Comparison of ENCODE assay signal across 4 cellular contexts in genomic region chr10:123896217-123896927, GRCh38.
TF ChIP-seq lines count a peak whose summit lies in the region.

No MANE protein-coding gene starts in this region.

TF ChIP-seq in SK-N-SH, 30 proteins besides CTCF, POLR2A, EP300 and RAD21 (continues in another document):
- TF ChIP-seq ELF1 (IDR thresholded peaks at IDR 0.05) (no peak), TEAD4 (IDR thresholded peaks at IDR 0.05; ENCODE audit: borderline replicate concordance, insufficient read depth) (no peak), JUND (IDR thresholded peaks at IDR 0.05) (no peak), CHD2 (IDR thresholded peaks at IDR 0.05; ENCODE audit: low read length, partially characterized antibody) (peak; percentile 33), NFIC (IDR thresholded peaks at IDR 0.05; ENCODE audit: borderline replicate concordance) (no peak), SIN3A (IDR thresholded peaks at IDR 0.05; ENCODE audit: borderline replicate concordance, low read depth, low read length) (no peak), FOSL2 (IDR thresholded peaks at IDR 0.05; ENCODE audit: borderline replicate concordance, low read depth) (no peak), FOXM1 (IDR thresholded peaks at IDR 0.05; ENCODE audit: low read depth) (no peak), EZH2phosphoT487 (IDR thresholded peaks at IDR 0.05; ENCODE audit: borderline replicate concordance, low read depth) (no peak), MEF2A (IDR thresholded peaks at IDR 0.05; ENCODE audit: borderline replicate concordance, low read depth) (no peak), RXRA (IDR thresholded peaks at IDR 0.05; ENCODE audit: borderline replicate concordance, low read depth) (no peak), NRF1 (IDR thresholded peaks at IDR 0.05; ENCODE audit: low read depth, low read length) (no peak), USF1 (IDR thresholded peaks at IDR 0.05; ENCODE audit: borderline replicate concordance, low read depth) (no peak), RFX5 (IDR thresholded peaks at IDR 0.05; ENCODE audit: low read length) (no peak), GABPA (IDR thresholded peaks at IDR 0.05; ENCODE audit: low read depth) (no peak), GATA2 (CRISPR knock-in tag; IDR thresholded peaks at IDR 0.05) (peak; percentile 63; the same call in 1 of the 2 replicates), YY1 (IDR thresholded peaks at IDR 0.05; ENCODE audit: low read depth) (no peak)
- TF ChIP-seq, protein P1, sequence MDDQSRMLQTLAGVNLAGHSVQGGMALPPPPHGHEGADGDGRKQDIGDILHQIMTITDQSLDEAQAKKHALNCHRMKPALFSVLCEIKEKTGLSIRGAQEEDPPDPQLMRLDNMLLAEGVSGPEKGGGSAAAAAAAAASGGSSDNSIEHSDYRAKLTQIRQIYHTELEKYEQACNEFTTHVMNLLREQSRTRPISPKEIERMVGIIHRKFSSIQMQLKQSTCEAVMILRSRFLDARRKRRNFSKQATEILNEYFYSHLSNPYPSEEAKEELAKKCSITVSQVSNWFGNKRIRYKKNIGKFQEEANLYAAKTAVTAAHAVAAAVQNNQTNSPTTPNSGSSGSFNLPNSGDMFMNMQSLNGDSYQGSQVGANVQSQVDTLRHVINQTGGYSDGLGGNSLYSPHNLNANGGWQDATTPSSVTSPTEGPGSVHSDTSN (IDR thresholded peaks at IDR 0.05): no peak
- TF ChIP-seq, protein P2, sequence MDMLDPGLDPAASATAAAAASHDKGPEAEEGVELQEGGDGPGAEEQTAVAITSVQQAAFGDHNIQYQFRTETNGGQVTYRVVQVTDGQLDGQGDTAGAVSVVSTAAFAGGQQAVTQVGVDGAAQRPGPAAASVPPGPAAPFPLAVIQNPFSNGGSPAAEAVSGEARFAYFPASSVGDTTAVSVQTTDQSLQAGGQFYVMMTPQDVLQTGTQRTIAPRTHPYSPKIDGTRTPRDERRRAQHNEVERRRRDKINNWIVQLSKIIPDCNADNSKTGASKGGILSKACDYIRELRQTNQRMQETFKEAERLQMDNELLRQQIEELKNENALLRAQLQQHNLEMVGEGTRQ (IDR thresholded peaks at IDR 0.05; ENCODE audit: borderline replicate concordance, low read depth, low read length): no peak

TF ChIP-seq in SK-N-SH treated with all-trans-retinoic acid at 6 μM for 48 hours, 23 proteins besides CTCF, POLR2A, EP300 and RAD21 (continues in another document):
- TF ChIP-seq TSHZ2 (CRISPR knock-in tag; IDR thresholded peaks at IDR 0.05) (no peak), CSRNP3 (CRISPR knock-in tag; IDR thresholded peaks at IDR 0.05) (no peak), BACH2 (CRISPR knock-in tag; IDR thresholded peaks at IDR 0.05; ENCODE audit: borderline replicate concordance) (no peak), POU6F1 (CRISPR knock-in tag; IDR thresholded peaks at IDR 0.05; ENCODE audit: borderline replicate concordance, low read depth) (no peak), ZFP3 (CRISPR knock-in tag; IDR thresholded peaks at IDR 0.05) (no peak)

TF ChIP-seq in H1, 55 proteins besides CTCF, POLR2A, EP300 and RAD21:
- TF ChIP-seq CEBPB (IDR thresholded peaks at IDR 0.05; ENCODE audit: low read depth, low read length): no peak

TF ChIP-seq in liver, 16 proteins besides CTCF, POLR2A, EP300 and RAD21:
- no peak for TF ChIP-seq FOXA2 (IDR thresholded peaks at IDR 0.05)
- TF ChIP-seq, protein P3, sequence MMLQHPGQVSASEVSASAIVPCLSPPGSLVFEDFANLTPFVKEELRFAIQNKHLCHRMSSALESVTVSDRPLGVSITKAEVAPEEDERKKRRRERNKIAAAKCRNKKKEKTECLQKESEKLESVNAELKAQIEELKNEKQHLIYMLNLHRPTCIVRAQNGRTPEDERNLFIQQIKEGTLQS (IDR thresholded peaks at IDR 0.05): no peak
- TF ChIP-seq TAF1 (conservative IDR thresholded peaks at IDR 0.05): no peak
- no peak for TF ChIP-seq GABPA (IDR thresholded peaks at IDR 0.05 in 1 of 2, conservative IDR thresholded peaks at IDR 0.05 in 1 of 2)
- TF ChIP-seq FOXA1 (IDR thresholded peaks at IDR 0.05): peak; percentile 33
- TF ChIP-seq NR2F2 (IDR thresholded peaks at IDR 0.05): peak; percentile 53
- peak; percentile 46 to 54 for TF ChIP-seq HNF4A (conservative IDR thresholded peaks at IDR 0.05)
- no peak for TF ChIP-seq JUND (IDR thresholded peaks at IDR 0.05)
- TF ChIP-seq REST (IDR thresholded peaks at IDR 0.05): no peak
- TF ChIP-seq, protein P4, sequence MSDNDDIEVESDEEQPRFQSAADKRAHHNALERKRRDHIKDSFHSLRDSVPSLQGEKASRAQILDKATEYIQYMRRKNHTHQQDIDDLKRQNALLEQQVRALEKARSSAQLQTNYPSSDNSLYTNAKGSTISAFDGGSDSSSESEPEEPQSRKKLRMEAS (IDR thresholded peaks at IDR 0.05): no peak
- peak; percentile 39 for TF ChIP-seq HNF4G (IDR thresholded peaks at IDR 0.05)
- no peak for TF ChIP-seq SP1 (IDR thresholded peaks at IDR 0.05)
- TF ChIP-seq ZBTB33 (IDR thresholded peaks at IDR 0.05): no peak
- no peak for TF ChIP-seq YY1 (IDR thresholded peaks at IDR 0.05)
- TF ChIP-seq RXRA (IDR thresholded peaks at IDR 0.05): peak; percentile 36 to 53
- no peak for TF ChIP-seq EGR1 (IDR thresholded peaks at IDR 0.05; ENCODE audit: low read depth in 2 of 2)
